1 cellular context compared by ENCODE assay signal in genomic region chr12:106986135-106986534, GRCh38.
TF ChIP-seq lines count a peak whose summit lies in the region.

No MANE protein-coding gene starts in this region.

TF ChIP-seq in HepG2, 621 proteins besides CTCF, POLR2A, EP300 and RAD21 (continued from another document):
- no peak for TF ChIP-seq BRF2 (CRISPR knock-in tag; IDR thresholded peaks at IDR 0.05)
- no peak for TF ChIP-seq ZNF331 (CRISPR knock-in tag; IDR thresholded peaks at IDR 0.05)
- TF ChIP-seq SRSF1 (optimal IDR thresholded peaks at IDR 0.05; ENCODE audit: low read depth, low read length): no peak
- TF ChIP-seq ZNF546 (CRISPR knock-in tag; conservative IDR thresholded peaks at IDR 0.05): no peak
- TF ChIP-seq CEBPZ (IDR thresholded peaks at IDR 0.05; ENCODE audit: low read length): no peak
- no peak for TF ChIP-seq MYC (CRISPR knock-in tag; IDR thresholded peaks at IDR 0.05; ENCODE audit: borderline replicate concordance)
- TF ChIP-seq ZNF282 (IDR thresholded peaks at IDR 0.05; ENCODE audit: partially characterized antibody): no peak
- TF ChIP-seq ZBTB34 (CRISPR knock-in tag; IDR thresholded peaks at IDR 0.05): no peak
- TF ChIP-seq HES4 (CRISPR knock-in tag; IDR thresholded peaks at IDR 0.05; ENCODE audit: borderline replicate concordance): no peak
- TF ChIP-seq ZBTB1 (CRISPR knock-in tag; IDR thresholded peaks at IDR 0.05; ENCODE audit: borderline replicate concordance): no peak
- no peak for TF ChIP-seq ZNF629 (CRISPR knock-in tag; conservative IDR thresholded peaks at IDR 0.05)
- TF ChIP-seq ZNF547 (CRISPR knock-in tag; IDR thresholded peaks at IDR 0.05): no peak
TF ChIP-seq in HepG2: peak in this region for 0.
